Comparison of ENCODE assay signal across 12 cellular contexts in genomic region chr4:80619070-80619674, GRCh38.
A peak's percentile ranks its signal among the peaks of the same experiment; 100 is the strongest.
DNase-seq lines count a peak whose midpoint lies in the region; ATAC-seq, FAIRE-seq and TF ChIP-seq lines count a peak whose summit lies in the region.
"Had no signal": no experiment of that assay in that cellular context is flagged by ENCODE, and none has a peak within 500 bp of the region (broad histone marks: within the 10 kb centered on the region; RNA-seq: fewer than 3 reads in every experiment).

No MANE protein-coding gene starts in this region.

- no peaks in the 10 kb centered on the region for H3K27me3 Mint-ChIP-seq in astrocyte (ENCODE audit: low read depth, unreplicated experiment)

- H3K9me3 Mint-ChIP-seq in astrocyte (ENCODE audit: unreplicated experiment): no peaks in the 10 kb centered on the region

- no peaks in the 10 kb centered on the region for H3K4me1 Mint-ChIP-seq in astrocyte (ENCODE audit: low read depth, unreplicated experiment)

- no peak overlapping the region for H3K27ac Mint-ChIP-seq in astrocyte (ENCODE audit: unreplicated experiment)
- H3K27ac Mint-ChIP-seq: nephron progenitor cell; T-helper 1 cell treated with Interleukin-12 subunit alpha and Interleukin-12 subunit beta and Interleukin-4 antibody, amounts not matched to agents 30 μg/mL and 1 μg/mL, for 36 hours had no signal

- no peak overlapping the region for H3K4me3 Mint-ChIP-seq in astrocyte (ENCODE audit: unreplicated experiment)
- H3K4me3 Mint-ChIP-seq: nephron progenitor cell; T-helper 1 cell treated with Interleukin-12 subunit alpha and Interleukin-12 subunit beta and Interleukin-4 antibody, amounts not matched to agents 30 μg/mL and 1 μg/mL, for 36 hours had no signal

- H4K20me1 ChIP-seq in astrocyte (ENCODE audit: insufficient read depth, low read length): no peaks in the 10 kb centered on the region

- H3K79me2 ChIP-seq in astrocyte (ENCODE audit: insufficient read depth, low read length): no peaks in the 10 kb centered on the region

- FAIRE-seq in astrocyte (lab: Jason Lieb, UNC): no peak

- H3K9ac ChIP-seq in astrocyte (ENCODE audit: low read length): no peak overlapping the region

- no peaks in the 10 kb centered on the region for H3K36me3 Mint-ChIP-seq in astrocyte (ENCODE audit: low read depth, unreplicated experiment)

- DNase-seq in DMS53 treated with DMSO at 0.1 percent for 48 hours (lab: John Stamatoyannopoulos, UW; ENCODE audit: unreplicated experiment) (peak; percentile 6), astrocyte (ENCODE audit: low read depth) (peak; percentile 2), left lung (no peak), dermis blood vessel endothelial cell (no peak), NCI-H146 treated with DMSO at 0.1 percent for 48 hours (lab: John Stamatoyannopoulos, UW; ENCODE audit: unreplicated experiment) (no peak), erythroblast (lab: John Stamatoyannopoulos, UW) (no peak)
- DNase-seq: activated gamma-delta T cell, esophagus squamous epithelium, nephron progenitor cell had no signal

- H3K9me3 ChIP-seq in astrocyte (ENCODE audit: insufficient read depth, low read depth, low read length) (no peaks in the 10 kb centered on the region), left lung (peaks cover 0 to 7% of the 10 kb centered on the region in 2 donors)
- H3K9me3 ChIP-seq: esophagus squamous epithelium had no signal

- intact Hi-C loops in left lung (cut with DNase I): no loop called here

- no peak for TF ChIP-seq CTCF in astrocyte (IDR thresholded peaks at IDR 0.05; ENCODE audit: insufficient read depth, low read depth, low read length)
- TF ChIP-seq CTCF in left lung (IDR thresholded peaks at IDR 0.05): no peak

- H3K36me3 ChIP-seq in astrocyte (ENCODE audit: insufficient read depth, low read length) (no peaks in the 10 kb centered on the region), left lung (no peaks in the 10 kb centered on the region)
- H3K36me3 ChIP-seq: esophagus squamous epithelium had no signal

- H3K4me1 ChIP-seq in astrocyte (ENCODE audit: insufficient read depth, low read length) (no peaks in the 10 kb centered on the region), left lung (peaks cover 0 to 4% of the 10 kb centered on the region in 2 donors)
- H3K4me1 ChIP-seq: esophagus squamous epithelium had no signal

- H3K27ac ChIP-seq in astrocyte (ENCODE audit: low read depth, low read length): no peak overlapping the region
- no peak overlapping the region for H3K27ac ChIP-seq in left lung
- H3K27ac ChIP-seq: esophagus squamous epithelium had no signal

- no peak overlapping the region for H3K4me2 ChIP-seq in astrocyte (ENCODE audit: low read length)

- H3K4me3 ChIP-seq in astrocyte (ENCODE audit: insufficient read depth, low read depth, low read length) (no peak overlapping the region), left lung (no peak overlapping the region)
- H3K4me3 ChIP-seq: esophagus squamous epithelium had no signal

- H2AFZ ChIP-seq in astrocyte (ENCODE audit: low read depth, low read length): no peak overlapping the region

- peak; percentile 42 for ATAC-seq in HG02678 (IDR thresholded peaks at IDR 0.05; ENCODE audit: unreplicated experiment)
- peak; percentile 63 for ATAC-seq in left lung
- ATAC-seq in HG03108 (IDR thresholded peaks at IDR 0.05; ENCODE audit: unreplicated experiment): no peak

- TF ChIP-seq POLR2A in erythroblast (IDR thresholded peaks at IDR 0.05; ENCODE audit: low read length): no peak

- H3K27me3 ChIP-seq in astrocyte (ENCODE audit: insufficient read depth, low read length): no peaks in the 10 kb centered on the region
- no peaks in the 10 kb centered on the region for H3K27me3 ChIP-seq in left lung
- H3K27me3 ChIP-seq: esophagus squamous epithelium had no signal

Comparison
In these comparisons a context has a peak if more than half of its experiments do, and no peak if none do; other contexts are left out.
1. DNase-seq: peak in DMS53 treated with DMSO at 0.1 percent for 48 hours (single experiment) and astrocyte (single experiment); none in left lung (0 of 2), dermis blood vessel endothelial cell (single experiment), NCI-H146 treated with DMSO at 0.1 percent for 48 hours (single experiment) and erythroblast (0 of 2).